8 cellular contexts compared by ENCODE assay signal in genomic region chr9:128927731-128928411, GRCh38. TPM values are rescaled to one million over a fixed set of nuclear protein-coding genes. Genes with fewer than 3 reads are reported as not detected.
DNase-seq lines count a peak whose midpoint lies in the region; ATAC-seq and TF ChIP-seq lines count a peak whose summit lies in the region.

No MANE protein-coding gene starts in this region.

- ATAC-seq in right lobe of liver (peak; percentile 86 to 95 (median 94)), HG02678 (IDR thresholded peaks at IDR 0.05; ENCODE audit: unreplicated experiment) (no peak), HG03196 (IDR thresholded peaks at IDR 0.05; ENCODE audit: unreplicated experiment) (no peak)

- TF ChIP-seq POLR2A in right lobe of liver (IDR thresholded peaks at IDR 0.05), result no peak

- H3K27ac ChIP-seq in right lobe of liver, result peak overlapping the region in 1 of 3 donors; percentile 33

- peaks cover 0 to 15% (median 0%) of the 10 kb centered on the region in 4 donors for H3K4me1 ChIP-seq in right lobe of liver

- H3K27me3 ChIP-seq in right lobe of liver, result no peaks in the 10 kb centered on the region

- no peak overlapping the region for H3K4me3 ChIP-seq in right lobe of liver

- DNase-seq in NCI-H1694 (lab: John Stamatoyannopoulos, UW) (peak; percentile 17), cerebellar cortex (ENCODE audit: low spot score) (peak; percentile 70), right lobe of liver (peak in 2 of 3 donors; percentile 56 to 64)
- DNase-seq in activated CD4-positive, CD25-positive, alpha-beta regulatory T cell (lab: John Stamatoyannopoulos, UW), result peak in 3 of 4 experiments; percentile 17 to 23 (median 18)
- peak in 5 of 6 experiments; percentile 25 to 61 (median 40) for DNase-seq in stimulated activated naive CD4-positive, alpha-beta T cell (lab: John Stamatoyannopoulos, UW)

- H3K36me3 ChIP-seq in right lobe of liver, result no peaks in the 10 kb centered on the region

- no peaks in the 10 kb centered on the region for H3K9me3 ChIP-seq in right lobe of liver

- WGBS in right lobe of liver (ENCODE audit: insufficient coverage, low coverage, low lambda C conversion rate, missing lambda C conversion rate), result 16% methylated on average over 10 of the region's 10 CpGs

- intact Hi-C loops in right lobe of liver (cut with DNase I), result no loop called here

- TF ChIP-seq CTCF in GM12872 (IDR thresholded peaks at IDR 0.05; ENCODE audit: insufficient read depth, low read depth, low read length) (peak; percentile 87), right lobe of liver (IDR thresholded peaks at IDR 0.05) (peak; percentile 86 to 89 (median 87))

RNA-seq across cellular contexts. Expression of gene PHYHD1, which starts 7.1 kb away (rescaled TPM):
- total RNA-seq in right lobe of liver, result 10 to 100 TPM; 14.0 to 69.7 (median 38.2) TPM

RNA-seq across cellular contexts. Expression of gene DOLK, which starts 19.5 kb away (rescaled TPM):
- 10 to 100 TPM in 2 of 6 experiments, 1 to 10 TPM in 4; 6.6 to 17.3 (median 8.4) TPM for total RNA-seq in right lobe of liver

RNA-seq across cellular contexts. Expression of gene NUP188, which starts 19.6 kb away (rescaled TPM):
- total RNA-seq in right lobe of liver, result 10 to 100 TPM; 10.5 to 18.7 (median 15.6) TPM

RNA-seq across cellular contexts. Expression of gene LRRC8A, which starts 45.9 kb away (rescaled TPM):
- total RNA-seq in right lobe of liver, result 10 to 100 TPM in 5 of 6 experiments, 1 to 10 TPM in 1; 8.6 to 46.1 (median 22.1) TPM

RNA-seq across cellular contexts. Expression of gene KYAT1, which starts 46.1 kb away (rescaled TPM):
- total RNA-seq in right lobe of liver, result 10 to 100 TPM in 4 of 6 experiments, 1 to 10 TPM in 2; 7.2 to 12.7 (median 10.4) TPM

Comparison
In these comparisons a context has a peak if more than half of its experiments do, and no peak if none do; other contexts are left out.
1. DNase-seq: peak in every context shown above with its lines; median percentile 70 in cerebellar cortex; 60 in right lobe of liver; 40 in stimulated activated naive CD4-positive, alpha-beta T cell; 18 in activated CD4-positive, CD25-positive, alpha-beta regulatory T cell; 17 in NCI-H1694.
2. ATAC-seq: peak in right lobe of liver (4 of 4); none in HG02678 (single experiment) and HG03196 (single experiment).